In the genomic region with DNA sequence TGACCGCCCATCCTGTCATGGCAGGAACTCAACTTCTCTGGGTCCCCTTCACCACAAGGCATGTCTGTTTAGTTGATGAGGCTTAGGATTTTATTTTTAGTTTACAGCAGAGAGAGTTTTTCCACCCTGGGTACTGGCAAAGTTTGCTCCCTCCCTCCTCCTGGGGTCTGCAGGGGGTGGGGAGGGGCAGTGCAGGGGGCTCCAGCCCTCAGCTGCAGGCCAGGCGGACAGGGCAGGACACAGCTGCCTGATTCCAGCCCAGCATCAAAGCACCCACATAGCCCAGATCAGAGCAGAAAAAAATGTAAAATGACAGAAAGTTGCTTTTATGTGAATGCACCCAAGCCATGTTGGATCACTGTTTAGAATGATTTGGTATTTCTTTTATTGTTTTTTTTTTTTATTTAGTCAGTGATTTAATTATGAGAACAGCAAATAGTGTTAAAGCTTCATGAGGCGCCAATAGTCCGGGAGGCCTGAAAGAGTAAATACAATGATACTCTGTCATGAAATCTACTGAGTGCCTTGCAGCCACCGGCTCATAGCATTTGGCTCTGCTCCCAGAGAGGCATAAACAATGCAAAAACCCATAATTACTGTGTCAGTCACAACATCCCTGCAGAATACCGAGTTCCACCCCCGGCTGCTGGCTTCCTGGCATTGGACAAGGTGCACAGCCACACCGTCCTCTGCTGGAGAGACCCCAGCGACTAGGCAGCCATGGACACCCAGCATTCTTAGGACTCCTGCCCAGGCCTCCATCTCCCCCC, we compare ENCODE assay signal across 1 cellular context.
A peak's percentile ranks its signal among the peaks of the same experiment; 100 is the strongest.
TF ChIP-seq lines count a peak whose summit lies in the region.

No MANE protein-coding gene starts in this region.

TF ChIP-seq in HEK293, 187 proteins besides CTCF, POLR2A, EP300 and RAD21 (continued from another document and continues in another):
- TF ChIP-seq, protein P1, sequence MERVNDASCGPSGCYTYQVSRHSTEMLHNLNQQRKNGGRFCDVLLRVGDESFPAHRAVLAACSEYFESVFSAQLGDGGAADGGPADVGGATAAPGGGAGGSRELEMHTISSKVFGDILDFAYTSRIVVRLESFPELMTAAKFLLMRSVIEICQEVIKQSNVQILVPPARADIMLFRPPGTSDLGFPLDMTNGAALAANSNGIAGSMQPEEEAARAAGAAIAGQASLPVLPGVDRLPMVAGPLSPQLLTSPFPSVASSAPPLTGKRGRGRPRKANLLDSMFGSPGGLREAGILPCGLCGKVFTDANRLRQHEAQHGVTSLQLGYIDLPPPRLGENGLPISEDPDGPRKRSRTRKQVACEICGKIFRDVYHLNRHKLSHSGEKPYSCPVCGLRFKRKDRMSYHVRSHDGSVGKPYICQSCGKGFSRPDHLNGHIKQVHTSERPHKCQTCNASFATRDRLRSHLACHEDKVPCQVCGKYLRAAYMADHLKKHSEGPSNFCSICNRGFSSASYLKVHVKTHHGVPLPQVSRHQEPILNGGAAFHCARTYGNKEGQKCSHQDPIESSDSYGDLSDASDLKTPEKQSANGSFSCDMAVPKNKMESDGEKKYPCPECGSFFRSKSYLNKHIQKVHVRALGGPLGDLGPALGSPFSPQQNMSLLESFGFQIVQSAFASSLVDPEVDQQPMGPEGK (tag by site-specific recombination; IDR thresholded peaks at IDR 0.05): peak; percentile 56
- TF ChIP-seq SP7 (tag by site-specific recombination; IDR thresholded peaks at IDR 0.05) (peak; percentile 100), ZNF548 (tag by site-specific recombination; IDR thresholded peaks at IDR 0.05) (no peak), ZNF324 (tag by site-specific recombination; IDR thresholded peaks at IDR 0.05) (no peak), ZNF610 (tag by site-specific recombination; IDR thresholded peaks at IDR 0.05; ENCODE audit: borderline replicate concordance) (peak; percentile 67), ZNF146 (tag by site-specific recombination; IDR thresholded peaks at IDR 0.05) (no peak), ZNF791 (tag by site-specific recombination; IDR thresholded peaks at IDR 0.05) (no peak), ZEB2 (tag by site-specific recombination; IDR thresholded peaks at IDR 0.05) (peak; percentile 88), ZNF626 (tag by site-specific recombination; IDR thresholded peaks at IDR 0.05) (no peak), TRIM28 (IDR thresholded peaks at IDR 0.05; ENCODE audit: borderline replicate concordance, low read length) (peak; percentile 79), BCL11A (tag by site-specific recombination; IDR thresholded peaks at IDR 0.05; ENCODE audit: low read depth) (no peak), MEIS1 (CRISPR knock-in tag; IDR thresholded peaks at IDR 0.05; ENCODE audit: borderline replicate concordance) (no peak), ZNF174 (tag by site-specific recombination; IDR thresholded peaks at IDR 0.05) (no peak), FEZF1 (tag by site-specific recombination; IDR thresholded peaks at IDR 0.05) (peak; percentile 55), ZNF473 (tag by site-specific recombination; IDR thresholded peaks at IDR 0.05) (no peak), ZFHX2 (tag by site-specific recombination; conservative IDR thresholded peaks at IDR 0.05) (peak; percentile 66), ZNF2 (tag by site-specific recombination; IDR thresholded peaks at IDR 0.05) (peak; percentile 83; the same call in 1 of the 2 replicates), ZBTB48 (tag by site-specific recombination; IDR thresholded peaks at IDR 0.05) (peak; percentile 68), YY1 (tag by site-specific recombination; IDR thresholded peaks at IDR 0.05) (peak; percentile 29; the same call in 1 of the 2 replicates), ZSCAN30 (tag by site-specific recombination; IDR thresholded peaks at IDR 0.05) (peak; percentile 98), GLIS2 (tag by site-specific recombination; IDR thresholded peaks at IDR 0.05) (peak; percentile 74), ZNF837 (tag by site-specific recombination; IDR thresholded peaks at IDR 0.05) (no peak), ZNF202 (tag by site-specific recombination; IDR thresholded peaks at IDR 0.05; ENCODE audit: borderline replicate concordance) (no peak), MZF1 (tag by site-specific recombination; IDR thresholded peaks at IDR 0.05; ENCODE audit: borderline replicate concordance) (0 out of 2 replicates have a peak, but pooled peaks have one; percentile 50), ZNF24 (tag by site-specific recombination; IDR thresholded peaks at IDR 0.05) (peak; percentile 60), ZNF423 (tag by site-specific recombination; IDR thresholded peaks at IDR 0.05) (peak; percentile 59), ZBTB1 (tag by site-specific recombination; IDR thresholded peaks at IDR 0.05) (no peak), ZNF16 (tag by site-specific recombination; IDR thresholded peaks at IDR 0.05; ENCODE audit: low read depth) (no peak), IKZF3 (tag by site-specific recombination; IDR thresholded peaks at IDR 0.05) (peak; percentile 87), ZBTB8A (tag by site-specific recombination; IDR thresholded peaks at IDR 0.05) (peak; percentile 69; the same call in 1 of the 2 replicates)
- TF ChIP-seq, protein P2, sequence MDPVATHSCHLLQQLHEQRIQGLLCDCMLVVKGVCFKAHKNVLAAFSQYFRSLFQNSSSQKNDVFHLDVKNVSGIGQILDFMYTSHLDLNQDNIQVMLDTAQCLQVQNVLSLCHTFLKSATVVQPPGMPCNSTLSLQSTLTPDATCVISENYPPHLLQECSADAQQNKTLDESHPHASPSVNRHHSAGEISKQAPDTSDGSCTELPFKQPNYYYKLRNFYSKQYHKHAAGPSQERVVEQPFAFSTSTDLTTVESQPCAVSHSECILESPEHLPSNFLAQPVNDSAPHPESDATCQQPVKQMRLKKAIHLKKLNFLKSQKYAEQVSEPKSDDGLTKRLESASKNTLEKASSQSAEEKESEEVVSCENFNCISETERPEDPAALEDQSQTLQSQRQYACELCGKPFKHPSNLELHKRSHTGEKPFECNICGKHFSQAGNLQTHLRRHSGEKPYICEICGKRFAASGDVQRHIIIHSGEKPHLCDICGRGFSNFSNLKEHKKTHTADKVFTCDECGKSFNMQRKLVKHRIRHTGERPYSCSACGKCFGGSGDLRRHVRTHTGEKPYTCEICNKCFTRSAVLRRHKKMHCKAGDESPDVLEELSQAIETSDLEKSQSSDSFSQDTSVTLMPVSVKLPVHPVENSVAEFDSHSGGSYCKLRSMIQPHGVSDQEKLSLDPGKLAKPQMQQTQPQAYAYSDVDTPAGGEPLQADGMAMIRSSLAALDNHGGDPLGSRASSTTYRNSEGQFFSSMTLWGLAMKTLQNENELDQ (tag by site-specific recombination; IDR thresholded peaks at IDR 0.05; ENCODE audit: low read depth): no peak
- TF ChIP-seq, protein P3, sequence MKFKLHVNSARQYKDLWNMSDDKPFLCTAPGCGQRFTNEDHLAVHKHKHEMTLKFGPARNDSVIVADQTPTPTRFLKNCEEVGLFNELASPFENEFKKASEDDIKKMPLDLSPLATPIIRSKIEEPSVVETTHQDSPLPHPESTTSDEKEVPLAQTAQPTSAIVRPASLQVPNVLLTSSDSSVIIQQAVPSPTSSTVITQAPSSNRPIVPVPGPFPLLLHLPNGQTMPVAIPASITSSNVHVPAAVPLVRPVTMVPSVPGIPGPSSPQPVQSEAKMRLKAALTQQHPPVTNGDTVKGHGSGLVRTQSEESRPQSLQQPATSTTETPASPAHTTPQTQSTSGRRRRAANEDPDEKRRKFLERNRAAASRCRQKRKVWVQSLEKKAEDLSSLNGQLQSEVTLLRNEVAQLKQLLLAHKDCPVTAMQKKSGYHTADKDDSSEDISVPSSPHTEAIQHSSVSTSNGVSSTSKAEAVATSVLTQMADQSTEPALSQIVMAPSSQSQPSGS (tag by site-specific recombination; IDR thresholded peaks at IDR 0.05; ENCODE audit: low read depth): peak; percentile 46; the same call in 1 of the 2 replicates
- TF ChIP-seq, protein P4, sequence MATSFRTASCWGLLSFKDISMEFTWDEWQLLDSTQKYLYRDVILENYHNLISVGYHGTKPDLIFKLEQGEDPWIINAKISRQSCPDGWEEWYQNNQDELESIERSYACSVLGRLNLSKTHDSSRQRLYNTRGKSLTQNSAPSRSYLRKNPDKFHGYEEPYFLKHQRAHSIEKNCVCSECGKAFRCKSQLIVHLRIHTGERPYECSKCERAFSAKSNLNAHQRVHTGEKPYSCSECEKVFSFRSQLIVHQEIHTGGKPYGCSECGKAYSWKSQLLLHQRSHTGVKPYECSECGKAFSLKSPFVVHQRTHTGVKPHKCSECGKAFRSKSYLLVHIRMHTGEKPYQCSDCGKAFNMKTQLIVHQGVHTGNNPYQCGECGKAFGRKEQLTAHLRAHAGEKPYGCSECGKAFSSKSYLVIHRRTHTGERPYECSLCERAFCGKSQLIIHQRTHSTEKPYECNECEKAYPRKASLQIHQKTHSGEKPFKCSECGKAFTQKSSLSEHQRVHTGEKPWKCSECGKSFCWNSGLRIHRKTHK (tag by site-specific recombination; IDR thresholded peaks at IDR 0.05): no peak
- TF ChIP-seq, protein P5, sequence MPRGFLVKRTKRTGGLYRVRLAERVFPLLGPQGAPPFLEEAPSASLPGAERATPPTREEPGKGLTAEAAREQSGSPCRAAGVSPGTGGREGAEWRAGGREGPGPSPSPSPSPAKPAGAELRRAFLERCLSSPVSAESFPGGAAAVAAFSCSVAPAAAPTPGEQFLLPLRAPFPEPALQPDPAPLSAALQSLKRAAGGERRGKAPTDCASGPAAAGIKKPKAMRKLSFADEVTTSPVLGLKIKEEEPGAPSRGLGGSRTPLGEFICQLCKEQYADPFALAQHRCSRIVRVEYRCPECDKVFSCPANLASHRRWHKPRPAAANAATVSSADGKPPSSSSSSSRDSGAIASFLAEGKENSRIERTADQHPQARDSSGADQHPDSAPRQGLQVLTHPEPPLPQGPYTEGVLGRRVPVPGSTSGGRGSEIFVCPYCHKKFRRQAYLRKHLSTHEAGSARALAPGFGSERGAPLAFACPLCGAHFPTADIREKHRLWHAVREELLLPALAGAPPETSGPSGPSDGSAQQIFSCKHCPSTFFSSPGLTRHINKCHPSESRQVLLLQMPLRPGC (tag by site-specific recombination; IDR thresholded peaks at IDR 0.05): peak; percentile 60; the same call in 1 of the 2 replicates
- TF ChIP-seq, protein P6, sequence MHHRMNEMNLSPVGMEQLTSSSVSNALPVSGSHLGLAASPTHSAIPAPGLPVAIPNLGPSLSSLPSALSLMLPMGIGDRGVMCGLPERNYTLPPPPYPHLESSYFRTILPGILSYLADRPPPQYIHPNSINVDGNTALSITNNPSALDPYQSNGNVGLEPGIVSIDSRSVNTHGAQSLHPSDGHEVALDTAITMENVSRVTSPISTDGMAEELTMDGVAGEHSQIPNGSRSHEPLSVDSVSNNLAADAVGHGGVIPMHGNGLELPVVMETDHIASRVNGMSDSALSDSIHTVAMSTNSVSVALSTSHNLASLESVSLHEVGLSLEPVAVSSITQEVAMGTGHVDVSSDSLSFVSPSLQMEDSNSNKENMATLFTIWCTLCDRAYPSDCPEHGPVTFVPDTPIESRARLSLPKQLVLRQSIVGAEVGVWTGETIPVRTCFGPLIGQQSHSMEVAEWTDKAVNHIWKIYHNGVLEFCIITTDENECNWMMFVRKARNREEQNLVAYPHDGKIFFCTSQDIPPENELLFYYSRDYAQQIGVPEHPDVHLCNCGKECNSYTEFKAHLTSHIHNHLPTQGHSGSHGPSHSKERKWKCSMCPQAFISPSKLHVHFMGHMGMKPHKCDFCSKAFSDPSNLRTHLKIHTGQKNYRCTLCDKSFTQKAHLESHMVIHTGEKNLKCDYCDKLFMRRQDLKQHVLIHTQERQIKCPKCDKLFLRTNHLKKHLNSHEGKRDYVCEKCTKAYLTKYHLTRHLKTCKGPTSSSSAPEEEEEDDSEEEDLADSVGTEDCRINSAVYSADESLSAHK (tag by site-specific recombination; IDR thresholded peaks at IDR 0.05): peak; percentile 76; the same call in 1 of the 2 replicates
- TF ChIP-seq, protein P7, sequence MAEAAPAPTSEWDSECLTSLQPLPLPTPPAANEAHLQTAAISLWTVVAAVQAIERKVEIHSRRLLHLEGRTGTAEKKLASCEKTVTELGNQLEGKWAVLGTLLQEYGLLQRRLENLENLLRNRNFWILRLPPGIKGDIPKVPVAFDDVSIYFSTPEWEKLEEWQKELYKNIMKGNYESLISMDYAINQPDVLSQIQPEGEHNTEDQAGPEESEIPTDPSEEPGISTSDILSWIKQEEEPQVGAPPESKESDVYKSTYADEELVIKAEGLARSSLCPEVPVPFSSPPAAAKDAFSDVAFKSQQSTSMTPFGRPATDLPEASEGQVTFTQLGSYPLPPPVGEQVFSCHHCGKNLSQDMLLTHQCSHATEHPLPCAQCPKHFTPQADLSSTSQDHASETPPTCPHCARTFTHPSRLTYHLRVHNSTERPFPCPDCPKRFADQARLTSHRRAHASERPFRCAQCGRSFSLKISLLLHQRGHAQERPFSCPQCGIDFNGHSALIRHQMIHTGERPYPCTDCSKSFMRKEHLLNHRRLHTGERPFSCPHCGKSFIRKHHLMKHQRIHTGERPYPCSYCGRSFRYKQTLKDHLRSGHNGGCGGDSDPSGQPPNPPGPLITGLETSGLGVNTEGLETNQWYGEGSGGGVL (tag by site-specific recombination; IDR thresholded peaks at IDR 0.05): peak; percentile 52; the same call in 1 of the 2 replicates
- TF ChIP-seq, protein P8, sequence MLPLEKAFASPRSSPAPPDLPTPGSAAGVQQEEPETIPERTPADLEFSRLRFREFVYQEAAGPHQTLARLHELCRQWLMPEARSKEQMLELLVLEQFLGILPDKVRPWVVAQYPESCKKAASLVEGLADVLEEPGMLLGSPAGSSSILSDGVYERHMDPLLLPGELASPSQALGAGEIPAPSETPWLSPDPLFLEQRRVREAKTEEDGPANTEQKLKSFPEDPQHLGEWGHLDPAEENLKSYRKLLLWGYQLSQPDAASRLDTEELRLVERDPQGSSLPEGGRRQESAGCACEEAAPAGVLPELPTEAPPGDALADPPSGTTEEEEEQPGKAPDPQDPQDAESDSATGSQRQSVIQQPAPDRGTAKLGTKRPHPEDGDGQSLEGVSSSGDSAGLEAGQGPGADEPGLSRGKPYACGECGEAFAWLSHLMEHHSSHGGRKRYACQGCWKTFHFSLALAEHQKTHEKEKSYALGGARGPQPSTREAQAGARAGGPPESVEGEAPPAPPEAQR (tag by site-specific recombination; IDR thresholded peaks at IDR 0.05): no peak
- TF ChIP-seq, protein P9, sequence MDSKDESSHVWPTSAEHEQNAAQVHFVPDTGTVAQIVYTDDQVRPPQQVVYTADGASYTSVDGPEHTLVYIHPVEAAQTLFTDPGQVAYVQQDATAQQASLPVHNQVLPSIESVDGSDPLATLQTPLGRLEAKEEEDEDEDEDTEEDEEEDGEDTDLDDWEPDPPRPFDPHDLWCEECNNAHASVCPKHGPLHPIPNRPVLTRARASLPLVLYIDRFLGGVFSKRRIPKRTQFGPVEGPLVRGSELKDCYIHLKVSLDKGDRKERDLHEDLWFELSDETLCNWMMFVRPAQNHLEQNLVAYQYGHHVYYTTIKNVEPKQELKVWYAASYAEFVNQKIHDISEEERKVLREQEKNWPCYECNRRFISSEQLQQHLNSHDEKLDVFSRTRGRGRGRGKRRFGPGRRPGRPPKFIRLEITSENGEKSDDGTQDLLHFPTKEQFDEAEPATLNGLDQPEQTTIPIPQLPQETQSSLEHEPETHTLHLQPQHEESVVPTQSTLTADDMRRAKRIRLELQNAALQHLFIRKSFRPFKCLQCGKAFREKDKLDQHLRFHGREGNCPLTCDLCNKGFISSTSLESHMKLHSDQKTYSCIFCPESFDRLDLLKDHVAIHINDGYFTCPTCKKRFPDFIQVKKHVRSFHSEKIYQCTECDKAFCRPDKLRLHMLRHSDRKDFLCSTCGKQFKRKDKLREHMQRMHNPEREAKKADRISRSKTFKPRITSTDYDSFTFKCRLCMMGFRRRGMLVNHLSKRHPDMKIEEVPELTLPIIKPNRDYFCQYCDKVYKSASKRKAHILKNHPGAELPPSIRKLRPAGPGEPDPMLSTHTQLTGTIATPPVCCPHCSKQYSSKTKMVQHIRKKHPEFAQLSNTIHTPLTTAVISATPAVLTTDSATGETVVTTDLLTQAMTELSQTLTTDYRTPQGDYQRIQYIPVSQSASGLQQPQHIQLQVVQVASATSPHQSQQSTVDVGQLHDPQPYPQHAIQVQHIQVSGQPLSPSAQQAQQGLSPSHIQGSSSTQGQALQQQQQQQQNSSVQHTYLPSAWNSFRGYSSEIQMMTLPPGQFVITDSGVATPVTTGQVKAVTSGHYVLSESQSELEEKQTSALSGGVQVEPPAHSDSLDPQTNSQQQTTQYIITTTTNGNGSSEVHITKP (tag by site-specific recombination; IDR thresholded peaks at IDR 0.05): peak; percentile 90
